ENCODE assay signal across 2 cellular contexts in genomic region chr13:59538512-59538911, GRCh38.
TF ChIP-seq lines count a peak whose summit lies in the region.

No MANE protein-coding gene starts in this region.

TF ChIP-seq in GM23338, 12 proteins besides CTCF, POLR2A, EP300 and RAD21 (continued from another document):
- TF ChIP-seq ZNF462 (CRISPR knock-in tag; IDR thresholded peaks at IDR 0.05) = no peak
- TF ChIP-seq CREB1 (CRISPR knock-in tag; IDR thresholded peaks at IDR 0.05; ENCODE audit: low read depth) = no peak
- TF ChIP-seq ETS1 (IDR thresholded peaks at IDR 0.05) = no peak
- TF ChIP-seq ZNF331 (CRISPR knock-in tag; IDR thresholded peaks at IDR 0.05; ENCODE audit: low read depth) = no peak
- no peak for TF ChIP-seq EZH2phosphoT487 (IDR thresholded peaks at IDR 0.05; ENCODE audit: unreplicated experiment)
- no peak for TF ChIP-seq EZH2 (IDR thresholded peaks at IDR 0.05; ENCODE audit: low read depth, unreplicated experiment)
- TF ChIP-seq JUNB (IDR thresholded peaks at IDR 0.05; ENCODE audit: unreplicated experiment) = no peak
- TF ChIP-seq REST (IDR thresholded peaks at IDR 0.05; ENCODE audit: unreplicated experiment) = no peak
- TF ChIP-seq STAT1 (IDR thresholded peaks at IDR 0.05; ENCODE audit: unreplicated experiment) = no peak
- no peak for TF ChIP-seq POLR2AphosphoS5 (IDR thresholded peaks at IDR 0.05; ENCODE audit: low read depth)

TF ChIP-seq in K562, 482 proteins besides CTCF, POLR2A, EP300 and RAD21 (continued from another document):
- TF ChIP-seq, protein P1, sequence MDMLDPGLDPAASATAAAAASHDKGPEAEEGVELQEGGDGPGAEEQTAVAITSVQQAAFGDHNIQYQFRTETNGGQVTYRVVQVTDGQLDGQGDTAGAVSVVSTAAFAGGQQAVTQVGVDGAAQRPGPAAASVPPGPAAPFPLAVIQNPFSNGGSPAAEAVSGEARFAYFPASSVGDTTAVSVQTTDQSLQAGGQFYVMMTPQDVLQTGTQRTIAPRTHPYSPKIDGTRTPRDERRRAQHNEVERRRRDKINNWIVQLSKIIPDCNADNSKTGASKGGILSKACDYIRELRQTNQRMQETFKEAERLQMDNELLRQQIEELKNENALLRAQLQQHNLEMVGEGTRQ (CRISPR knock-in tag; IDR thresholded peaks at IDR 0.05) = peak; percentile 61
